25 cellular contexts compared by ENCODE assay signal in genomic region chr5:169938439-169938838, GRCh38. TPM values are rescaled to one million over a fixed set of nuclear protein-coding genes. Genes with fewer than 3 reads are reported as not detected.
A peak's percentile ranks its signal among the peaks of the same experiment; 100 is the strongest.
DNase-seq lines count a peak whose midpoint lies in the region; ATAC-seq and TF ChIP-seq lines count a peak whose summit lies in the region.
"Had no signal": no experiment of that assay in that cellular context is flagged by ENCODE, and none has a peak within 500 bp of the region (broad histone marks: within the 10 kb centered on the region; RNA-seq: fewer than 3 reads in every experiment).

No MANE protein-coding gene starts in this region.

- ATAC-seq in RWPE2 (ENCODE audit: low read depth) (peak; percentile 60; the same call in 2 of the 3 replicates), foreskin keratinocyte (peak; percentile 59), GM18517 (IDR thresholded peaks at IDR 0.05; ENCODE audit: unreplicated experiment) (no peak)
- ATAC-seq: GM12878 had no signal

- H3K4me3 ChIP-seq in RWPE2 (ENCODE audit: severe bottlenecking) = no peak overlapping the region
- H3K4me3 ChIP-seq in coronary artery = no peak overlapping the region
- H3K4me3 ChIP-seq: BLaER1, GM12878 had no signal

- TF ChIP-seq CTCF in RWPE2 (IDR thresholded peaks at IDR 0.05; ENCODE audit: poor library complexity, severe bottlenecking) (no peak), VCaP (conservative IDR thresholded peaks at IDR 0.05) (no peak), foreskin keratinocyte (conservative IDR thresholded peaks at IDR 0.05) (no peak), coronary artery (IDR thresholded peaks at IDR 0.05) (no peak)

- H3K9me3 ChIP-seq in RWPE2 (ENCODE audit: severe bottlenecking) = no peaks in the 10 kb centered on the region
- H3K9me3 ChIP-seq: BE2C, BLaER1 had no signal

- H3K27ac ChIP-seq in RWPE2 (ENCODE audit: poor library complexity, severe bottlenecking) = no peak overlapping the region
- H3K27ac ChIP-seq in VCaP = peak overlapping the region; percentile 28; the same call in 1 of the 2 replicates
- no peak overlapping the region for H3K27ac ChIP-seq in foreskin keratinocyte
- H3K27ac ChIP-seq in coronary artery = no peak overlapping the region
- H3K27ac ChIP-seq: BLaER1 had no signal

- DNase-seq in RWPE2 (ENCODE audit: low spot score) = no peak
- DNase-seq in foreskin keratinocyte = no peak
- no peak for DNase-seq in coronary artery (ENCODE audit: low spot score)
- DNase-seq in OCI-M1 (lab: John Stamatoyannopoulos, UW) = no peak
- DNase-seq in NCI-H1048 (lab: John Stamatoyannopoulos, UW) = no peak
- DNase-seq: 8988T; ACHN; BE2C; C1 segment of cervical spinal cord; CD4-positive, alpha-beta memory T cell; CD4-positive, CD25-positive, alpha-beta regulatory T cell; CD8-positive, alpha-beta memory T cell; COR-L47; DMS 273 treated with DMSO at 0.1 percent for 48 hours; DMS153; DMS53; DMS79; DND-41; EL; GDM1 had no signal

- no peaks in the 10 kb centered on the region for H3K27me3 ChIP-seq in RWPE2 (ENCODE audit: insufficient read depth, poor library complexity, severe bottlenecking)
- H3K27me3 ChIP-seq in foreskin keratinocyte = no peaks in the 10 kb centered on the region
- H3K27me3 ChIP-seq: BE2C, BLaER1 had no signal

- no peaks in the 10 kb centered on the region for H3K36me3 ChIP-seq in RWPE2 (ENCODE audit: low read depth)
- H3K36me3 ChIP-seq: BE2C, BLaER1 had no signal

- H3K4me1 ChIP-seq in RWPE2 (ENCODE audit: insufficient read depth, poor library complexity, severe bottlenecking) (no peaks in the 10 kb centered on the region), foreskin keratinocyte (no peaks in the 10 kb centered on the region)

RNA-seq across cellular contexts. Expression of gene INSYN2B, which starts 41.9 kb away (rescaled TPM):
- total RNA-seq in foreskin keratinocyte = 6.7 and 8.4 TPM in 2 replicates
- 0.13 and 0.26 TPM in 2 replicates for polyA plus RNA-seq in foreskin keratinocyte
- total RNA-seq: CD4-positive, alpha-beta memory T cell; CD4-positive, CD25-positive, alpha-beta regulatory T cell; CD8-positive, alpha-beta memory T cell; G401; GM12878 had no signal
- polyA plus RNA-seq: CD4-positive, alpha-beta memory T cell; CD8-positive, alpha-beta memory T cell had no signal
